Comparison of ENCODE assay signal across 1 cellular context in the genomic region with DNA sequence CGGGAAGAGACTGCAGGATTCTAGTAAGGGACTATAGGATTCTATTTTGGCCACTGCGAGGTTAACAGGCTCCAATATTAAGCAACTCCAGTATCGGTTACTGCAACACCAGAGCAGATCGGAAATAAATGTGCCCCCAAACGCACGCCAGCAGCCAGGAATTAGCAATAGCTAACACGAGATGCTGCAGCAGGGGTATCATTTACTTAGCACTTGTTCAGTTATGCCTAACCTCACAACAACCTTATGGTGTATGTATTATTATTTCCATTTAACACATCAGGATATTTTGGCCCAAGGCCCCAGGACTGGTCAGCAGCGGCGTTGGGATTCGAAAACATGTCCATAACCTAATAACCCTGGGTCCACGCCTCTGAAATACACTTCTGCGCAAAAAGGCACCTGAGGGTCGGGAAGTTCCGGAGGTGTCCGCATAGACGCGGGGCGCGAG.
TF ChIP-seq lines count a peak whose summit lies in the region.

No MANE protein-coding gene starts in this region.

TF ChIP-seq in H1, 55 proteins besides CTCF, POLR2A, EP300 and RAD21 (continued from another document):
- TF ChIP-seq, protein P1, sequence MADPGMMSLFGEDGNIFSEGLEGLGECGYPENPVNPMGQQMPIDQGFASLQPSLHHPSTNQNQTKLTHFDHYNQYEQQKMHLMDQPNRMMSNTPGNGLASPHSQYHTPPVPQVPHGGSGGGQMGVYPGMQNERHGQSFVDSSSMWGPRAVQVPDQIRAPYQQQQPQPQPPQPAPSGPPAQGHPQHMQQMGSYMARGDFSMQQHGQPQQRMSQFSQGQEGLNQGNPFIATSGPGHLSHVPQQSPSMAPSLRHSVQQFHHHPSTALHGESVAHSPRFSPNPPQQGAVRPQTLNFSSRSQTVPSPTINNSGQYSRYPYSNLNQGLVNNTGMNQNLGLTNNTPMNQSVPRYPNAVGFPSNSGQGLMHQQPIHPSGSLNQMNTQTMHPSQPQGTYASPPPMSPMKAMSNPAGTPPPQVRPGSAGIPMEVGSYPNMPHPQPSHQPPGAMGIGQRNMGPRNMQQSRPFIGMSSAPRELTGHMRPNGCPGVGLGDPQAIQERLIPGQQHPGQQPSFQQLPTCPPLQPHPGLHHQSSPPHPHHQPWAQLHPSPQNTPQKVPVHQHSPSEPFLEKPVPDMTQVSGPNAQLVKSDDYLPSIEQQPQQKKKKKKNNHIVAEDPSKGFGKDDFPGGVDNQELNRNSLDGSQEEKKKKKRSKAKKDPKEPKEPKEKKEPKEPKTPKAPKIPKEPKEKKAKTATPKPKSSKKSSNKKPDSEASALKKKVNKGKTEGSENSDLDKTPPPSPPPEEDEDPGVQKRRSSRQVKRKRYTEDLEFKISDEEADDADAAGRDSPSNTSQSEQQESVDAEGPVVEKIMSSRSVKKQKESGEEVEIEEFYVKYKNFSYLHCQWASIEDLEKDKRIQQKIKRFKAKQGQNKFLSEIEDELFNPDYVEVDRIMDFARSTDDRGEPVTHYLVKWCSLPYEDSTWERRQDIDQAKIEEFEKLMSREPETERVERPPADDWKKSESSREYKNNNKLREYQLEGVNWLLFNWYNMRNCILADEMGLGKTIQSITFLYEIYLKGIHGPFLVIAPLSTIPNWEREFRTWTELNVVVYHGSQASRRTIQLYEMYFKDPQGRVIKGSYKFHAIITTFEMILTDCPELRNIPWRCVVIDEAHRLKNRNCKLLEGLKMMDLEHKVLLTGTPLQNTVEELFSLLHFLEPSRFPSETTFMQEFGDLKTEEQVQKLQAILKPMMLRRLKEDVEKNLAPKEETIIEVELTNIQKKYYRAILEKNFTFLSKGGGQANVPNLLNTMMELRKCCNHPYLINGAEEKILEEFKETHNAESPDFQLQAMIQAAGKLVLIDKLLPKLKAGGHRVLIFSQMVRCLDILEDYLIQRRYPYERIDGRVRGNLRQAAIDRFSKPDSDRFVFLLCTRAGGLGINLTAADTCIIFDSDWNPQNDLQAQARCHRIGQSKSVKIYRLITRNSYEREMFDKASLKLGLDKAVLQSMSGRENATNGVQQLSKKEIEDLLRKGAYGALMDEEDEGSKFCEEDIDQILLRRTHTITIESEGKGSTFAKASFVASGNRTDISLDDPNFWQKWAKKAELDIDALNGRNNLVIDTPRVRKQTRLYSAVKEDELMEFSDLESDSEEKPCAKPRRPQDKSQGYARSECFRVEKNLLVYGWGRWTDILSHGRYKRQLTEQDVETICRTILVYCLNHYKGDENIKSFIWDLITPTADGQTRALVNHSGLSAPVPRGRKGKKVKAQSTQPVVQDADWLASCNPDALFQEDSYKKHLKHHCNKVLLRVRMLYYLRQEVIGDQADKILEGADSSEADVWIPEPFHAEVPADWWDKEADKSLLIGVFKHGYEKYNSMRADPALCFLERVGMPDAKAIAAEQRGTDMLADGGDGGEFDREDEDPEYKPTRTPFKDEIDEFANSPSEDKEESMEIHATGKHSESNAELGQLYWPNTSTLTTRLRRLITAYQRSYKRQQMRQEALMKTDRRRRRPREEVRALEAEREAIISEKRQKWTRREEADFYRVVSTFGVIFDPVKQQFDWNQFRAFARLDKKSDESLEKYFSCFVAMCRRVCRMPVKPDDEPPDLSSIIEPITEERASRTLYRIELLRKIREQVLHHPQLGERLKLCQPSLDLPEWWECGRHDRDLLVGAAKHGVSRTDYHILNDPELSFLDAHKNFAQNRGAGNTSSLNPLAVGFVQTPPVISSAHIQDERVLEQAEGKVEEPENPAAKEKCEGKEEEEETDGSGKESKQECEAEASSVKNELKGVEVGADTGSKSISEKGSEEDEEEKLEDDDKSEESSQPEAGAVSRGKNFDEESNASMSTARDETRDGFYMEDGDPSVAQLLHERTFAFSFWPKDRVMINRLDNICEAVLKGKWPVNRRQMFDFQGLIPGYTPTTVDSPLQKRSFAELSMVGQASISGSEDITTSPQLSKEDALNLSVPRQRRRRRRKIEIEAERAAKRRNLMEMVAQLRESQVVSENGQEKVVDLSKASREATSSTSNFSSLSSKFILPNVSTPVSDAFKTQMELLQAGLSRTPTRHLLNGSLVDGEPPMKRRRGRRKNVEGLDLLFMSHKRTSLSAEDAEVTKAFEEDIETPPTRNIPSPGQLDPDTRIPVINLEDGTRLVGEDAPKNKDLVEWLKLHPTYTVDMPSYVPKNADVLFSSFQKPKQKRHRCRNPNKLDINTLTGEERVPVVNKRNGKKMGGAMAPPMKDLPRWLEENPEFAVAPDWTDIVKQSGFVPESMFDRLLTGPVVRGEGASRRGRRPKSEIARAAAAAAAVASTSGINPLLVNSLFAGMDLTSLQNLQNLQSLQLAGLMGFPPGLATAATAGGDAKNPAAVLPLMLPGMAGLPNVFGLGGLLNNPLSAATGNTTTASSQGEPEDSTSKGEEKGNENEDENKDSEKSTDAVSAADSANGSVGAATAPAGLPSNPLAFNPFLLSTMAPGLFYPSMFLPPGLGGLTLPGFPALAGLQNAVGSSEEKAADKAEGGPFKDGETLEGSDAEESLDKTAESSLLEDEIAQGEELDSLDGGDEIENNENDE (IDR thresholded peaks at IDR 0.05; ENCODE audit: insufficient replicate concordance, low read length), result no peak
- no peak for TF ChIP-seq SP4 (IDR thresholded peaks at IDR 0.05; ENCODE audit: low read length)
- no peak for TF ChIP-seq RBBP5 (IDR thresholded peaks at IDR 0.05; ENCODE audit: borderline replicate concordance, low read depth, low read length)
- TF ChIP-seq PHF8 (conservative IDR thresholded peaks at IDR 0.05; ENCODE audit: low read depth, low read length), result no peak
- no peak for TF ChIP-seq TEAD4 (IDR thresholded peaks at IDR 0.05; ENCODE audit: low read depth, low read length)
- no peak for TF ChIP-seq CBX8 (IDR thresholded peaks at IDR 0.05; ENCODE audit: borderline replicate concordance, low read depth, low read length)
- no peak for TF ChIP-seq CREB1 (IDR thresholded peaks at IDR 0.05)
TF ChIP-seq in H1: peak in this region for 0.
